12 cellular contexts compared by ENCODE assay signal in the genomic region with DNA sequence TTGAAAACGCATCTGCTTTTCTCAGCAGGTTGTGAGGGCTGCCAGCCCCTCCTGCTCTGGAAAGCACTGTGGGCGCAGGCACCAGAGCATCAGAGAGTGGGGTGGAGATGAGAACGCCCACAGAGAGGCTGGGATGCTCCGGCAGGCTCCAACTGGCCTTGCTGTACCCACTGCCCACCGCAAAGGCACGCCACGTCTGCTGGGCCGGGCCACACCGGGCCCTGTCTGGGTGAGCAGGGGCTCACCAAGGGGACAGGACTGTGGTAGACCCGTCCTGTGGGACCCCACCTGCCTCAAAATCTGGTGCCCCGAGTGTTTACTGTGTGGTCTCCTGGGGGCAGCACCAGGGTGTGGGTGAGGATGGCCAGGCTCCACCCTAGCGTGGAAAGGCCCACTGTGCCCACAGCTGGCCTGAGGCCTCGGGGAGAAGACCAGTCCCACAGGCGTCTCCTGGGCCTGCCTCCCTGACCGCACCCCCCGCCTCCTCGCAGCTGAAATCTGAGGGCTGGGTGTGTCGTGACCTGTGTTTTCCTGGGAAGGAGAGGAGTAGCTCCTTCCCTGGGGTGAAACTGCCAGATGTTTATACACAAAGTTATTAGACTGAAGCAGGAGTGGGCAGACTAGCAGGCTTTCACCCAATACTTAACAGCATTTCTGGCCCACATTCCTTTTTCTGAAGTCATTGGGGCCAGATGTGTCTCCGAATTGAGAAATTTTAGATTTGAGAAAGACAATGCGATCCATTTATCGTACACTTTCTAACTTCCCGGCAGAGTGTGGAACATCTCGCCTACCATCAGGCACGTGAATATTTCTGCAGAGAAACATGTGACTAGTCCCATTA. TPM values are rescaled to one million over a fixed set of nuclear protein-coding genes. Genes with fewer than 3 reads are reported as not detected.
DNase-seq lines count a peak whose midpoint lies in the region; ATAC-seq and TF ChIP-seq lines count a peak whose summit lies in the region.
"Had no signal": no experiment of that assay in that cellular context is flagged by ENCODE, and none has a peak within 500 bp of the region (broad histone marks: within the 10 kb centered on the region; RNA-seq: fewer than 3 reads in every experiment).

No MANE protein-coding gene starts in this region.

- peaks cover 5% of the 10 kb centered on the region for H3K27me3 Mint-ChIP-seq in activated CD8-positive, alpha-beta memory T cell treated with anti-CD3 and anti-CD28 coated beads, Interleukin-2, amount 10 ng/mL, durations not matched to agents 7 days and 5 days

- H3K4me3 ChIP-seq in astrocyte of the spinal cord (ENCODE audit: low read depth, low read length), result no peak overlapping the region

- H3K4me1 Mint-ChIP-seq in activated CD8-positive, alpha-beta memory T cell treated with anti-CD3 and anti-CD28 coated beads, Interleukin-2, amount 10 ng/mL, durations not matched to agents 7 days and 5 days, result no peaks in the 10 kb centered on the region
- H3K4me1 Mint-ChIP-seq: activated CD4-positive, alpha-beta T cell treated with anti-CD3 and anti-CD28 coated beads for 36 hours; CD4-positive, CD25-positive, alpha-beta regulatory T cell had no signal

- in situ Hi-C loops in astrocyte of the spinal cord (cut with HindIII; ENCODE audit: low sequenced_read_pairs), result no loop called here

- CTCF ChIA-PET in activated CD8-positive, alpha-beta memory T cell treated with anti-CD3 and anti-CD28 coated beads, Interleukin-2, amount 10 ng/mL, durations not matched to agents 7 days and 5 days (lab: Charles Lee), result no interaction called here

- DNase-seq in DMS 273 (lab: John Stamatoyannopoulos, UW; ENCODE audit: unreplicated experiment) (peak; percentile 71), astrocyte of the spinal cord (ENCODE audit: low read depth, low spot score) (peak; percentile 2), left cardiac atrium (peak; percentile 66), sciatic nerve (ENCODE audit: low spot score) (peak; percentile 85), NCI-H146 treated with DMSO at 0.1 percent for 48 hours (lab: John Stamatoyannopoulos, UW; ENCODE audit: unreplicated experiment) (no peak), NCI-H510A treated with DMSO at 0.1 percent for 48 hours (lab: John Stamatoyannopoulos, UW) (no peak), NCI-H1436 treated with DMSO at 0.1 percent for 48 hours (lab: John Stamatoyannopoulos, UW) (no peak)
- DNase-seq in activated CD8-positive, alpha-beta memory T cell treated with anti-CD3 and anti-CD28 coated beads, Interleukin-2, amount 10 ng/mL, durations not matched to agents 7 days and 5 days, result no peak
- DNase-seq: activated CD4-positive, alpha-beta T cell treated with anti-CD3 and anti-CD28 coated beads for 36 hours; CD4-positive, CD25-positive, alpha-beta regulatory T cell; stimulated activated CD4-positive, alpha-beta T cell treated with anti-CD3 and anti-CD28 coated beads, Interleukin-15, amount 100 ng/mL, for 24 hours had no signal

- TF ChIP-seq CTCF in astrocyte of the spinal cord (IDR thresholded peaks at IDR 0.05; ENCODE audit: low read depth, low read length), result no peak

- H3K27ac Mint-ChIP-seq in activated CD8-positive, alpha-beta memory T cell treated with anti-CD3 and anti-CD28 coated beads, Interleukin-2, amount 10 ng/mL, durations not matched to agents 7 days and 5 days, result no peak overlapping the region
- H3K27ac Mint-ChIP-seq: activated CD4-positive, alpha-beta T cell treated with anti-CD3 and anti-CD28 coated beads for 36 hours had no signal

- ATAC-seq in left cardiac atrium, result peak; percentile 42 to 76
- ATAC-seq in sciatic nerve, result peak; percentile 90
- no peak for ATAC-seq in activated CD8-positive, alpha-beta memory T cell treated with anti-CD3 and anti-CD28 coated beads, Interleukin-2, amount 10 ng/mL, durations not matched to agents 7 days and 5 days
- ATAC-seq: activated CD4-positive, alpha-beta T cell treated with anti-CD3 and anti-CD28 coated beads for 36 hours had no signal

- no peak overlapping the region for H3K4me3 Mint-ChIP-seq in activated CD8-positive, alpha-beta memory T cell treated with anti-CD3 and anti-CD28 coated beads, Interleukin-2, amount 10 ng/mL, durations not matched to agents 7 days and 5 days
- H3K4me3 Mint-ChIP-seq: activated CD4-positive, alpha-beta T cell treated with anti-CD3 and anti-CD28 coated beads for 36 hours; CD4-positive, CD25-positive, alpha-beta regulatory T cell had no signal

- H3K9me3 Mint-ChIP-seq in activated CD8-positive, alpha-beta memory T cell treated with anti-CD3 and anti-CD28 coated beads, Interleukin-2, amount 10 ng/mL, durations not matched to agents 7 days and 5 days (ENCODE audit: low read depth), result no peaks in the 10 kb centered on the region
- H3K9me3 Mint-ChIP-seq: CD4-positive, CD25-positive, alpha-beta regulatory T cell had no signal

- H3K36me3 Mint-ChIP-seq in activated CD8-positive, alpha-beta memory T cell treated with anti-CD3 and anti-CD28 coated beads, Interleukin-2, amount 10 ng/mL, durations not matched to agents 7 days and 5 days, result no peaks in the 10 kb centered on the region
- H3K36me3 Mint-ChIP-seq: CD4-positive, CD25-positive, alpha-beta regulatory T cell had no signal

- intact Hi-C loops in left cardiac atrium (cut with DNase I) (no loop called here), sciatic nerve (cut with DNase I) (no loop called here)

RNA-seq across cellular contexts. Expression of a gene that starts 53.8 kb away (rescaled TPM):
- 1 to 10 TPM in 1 of 2 donors, under 1 TPM in 1; 0.42 to 1.5 TPM for total RNA-seq in left cardiac atrium
- total RNA-seq in sciatic nerve, result 7.8 TPM
- total RNA-seq in activated CD8-positive, alpha-beta memory T cell treated with anti-CD3 and anti-CD28 coated beads, Interleukin-2, amount 10 ng/mL, durations not matched to agents 7 days and 5 days, result not detected
- total RNA-seq: activated CD4-positive, alpha-beta T cell treated with anti-CD3 and anti-CD28 coated beads for 36 hours; CD4-positive, CD25-positive, alpha-beta regulatory T cell; OCI-LY7 had no signal

Comparison
In these comparisons a context has a peak if more than half of its experiments do, and no peak if none do; other contexts are left out.
1. DNase-seq: peak in DMS 273 (single experiment), astrocyte of the spinal cord (single experiment), left cardiac atrium (single experiment) and sciatic nerve (single experiment); none in activated CD8-positive, alpha-beta memory T cell treated with anti-CD3 and anti-CD28 coated beads, Interleukin-2, amount 10 ng/mL, durations not matched to agents 7 days and 5 days (single experiment), NCI-H146 treated with DMSO at 0.1 percent for 48 hours (single experiment), NCI-H510A treated with DMSO at 0.1 percent for 48 hours (single experiment) and NCI-H1436 treated with DMSO at 0.1 percent for 48 hours (single experiment).